In the genomic region with DNA sequence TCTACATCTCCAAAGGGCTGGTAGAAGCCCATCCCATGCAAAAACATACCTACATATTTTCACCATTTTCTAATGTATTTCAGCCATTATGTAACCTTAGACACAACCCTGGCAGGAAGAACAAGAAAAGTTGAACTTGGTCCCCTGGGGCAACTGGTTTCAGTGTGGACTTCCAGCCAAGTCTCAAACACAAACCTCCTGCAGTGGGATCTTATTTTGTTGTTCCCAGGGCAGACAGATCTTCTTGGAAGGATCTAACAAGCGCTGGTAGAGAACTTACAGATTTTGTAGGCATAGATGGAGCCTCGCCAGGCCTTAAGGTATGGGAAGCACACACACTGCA, we compare ENCODE assay signal across 25 cellular contexts.
DNase-seq lines count a peak whose midpoint lies in the region; ATAC-seq and TF ChIP-seq lines count a peak whose summit lies in the region.
"Had no signal": no experiment of that assay in that cellular context is flagged by ENCODE, and none has a peak within 500 bp of the region (broad histone marks: within the 10 kb centered on the region; RNA-seq: fewer than 3 reads in every experiment).

No MANE protein-coding gene starts in this region.

- DNase-seq in activated effector memory CD4-positive, alpha-beta T cell treated with anti-CD3 and anti-CD28 coated beads, Interleukin-2, amount 50 U/mL, for 16 hours, result peak; percentile 1
- no peak for DNase-seq in activated effector memory CD4-positive, alpha-beta T cell treated with Interleukin-2 at 50 U/mL for 16 hours
- DNase-seq in ELF-1 (ENCODE audit: low read depth, low spot score), result peak; percentile 17
- DNase-seq in left lobe of liver (ENCODE audit: low spot score), result peak; percentile 73
- DNase-seq in type B pancreatic cell (ENCODE audit: extremely low spot score, unreplicated experiment), result no peak
- DNase-seq in NCI-H345 treated with DMSO at 0.1 percent for 48 hours (lab: John Stamatoyannopoulos, UW; ENCODE audit: unreplicated experiment), result no peak
- DNase-seq in foreskin fibroblast, result no peak
- DNase-seq: CD4-positive, CD25-positive, alpha-beta regulatory T cell; DMS153; GDM1; HFFc6; Kasumi-1; NCI-H1105; NCI-H1436 treated with DMSO at 0.1 percent for 48 hours; NCI-H1930; NCI-H2107; NCI-H446; NCI-H524 treated with DMSO at 0.1 percent for 48 hours; NCI-H774; SIG-M5 had no signal

- H3K36me3 Mint-ChIP-seq in type B pancreatic cell, result peaks cover 10% of the 10 kb centered on the region

- H3K4me1 Mint-ChIP-seq in type B pancreatic cell (ENCODE audit: unreplicated experiment), result peaks cover 8% of the 10 kb centered on the region
- H3K4me1 Mint-ChIP-seq: B cell; CD4-positive, CD25-positive, alpha-beta regulatory T cell had no signal

- H3K4me3 ChIP-seq in foreskin fibroblast (ENCODE audit: low read depth in 1 of 2, low read length in 2 of 2), result no peak overlapping the region
- H3K4me3 ChIP-seq: GM12878, GM23338, HAP-1, K562 had no signal

- H3K27me3 Mint-ChIP-seq in type B pancreatic cell, result no peaks in the 10 kb centered on the region
- H3K27me3 Mint-ChIP-seq: B cell; CD4-positive, CD25-positive, alpha-beta regulatory T cell had no signal

- H3K27ac Mint-ChIP-seq in type B pancreatic cell, result peak overlapping the region; percentile 97
- H3K27ac Mint-ChIP-seq: B cell; CD4-positive, CD25-positive, alpha-beta regulatory T cell; GM23338; HFFc6 had no signal

- peaks cover 5% of the 10 kb centered on the region for H3K9me3 Mint-ChIP-seq in type B pancreatic cell

- peak overlapping the region; percentile 31 for H3K4me3 Mint-ChIP-seq in type B pancreatic cell
- H3K4me3 Mint-ChIP-seq: B cell; CD4-positive, CD25-positive, alpha-beta regulatory T cell; GM23338; HFFc6 had no signal

- TF ChIP-seq CTCF in type B pancreatic cell (conservative IDR thresholded peaks at IDR 0.05), result no peak
- no peak for TF ChIP-seq CTCF in foreskin fibroblast (IDR thresholded peaks at IDR 0.05; ENCODE audit: low read depth, low read length)

- ATAC-seq in left lobe of liver, result peak; percentile 67
- ATAC-seq: GM12878, K562 had no signal

Comparison
In these comparisons a context has a peak if more than half of its experiments do, and no peak if none do; other contexts are left out.
1. DNase-seq: peak in activated effector memory CD4-positive, alpha-beta T cell treated with anti-CD3 and anti-CD28 coated beads, Interleukin-2, amount 50 U/mL, for 16 hours (single experiment), ELF-1 (single experiment) and left lobe of liver (single experiment); none in activated effector memory CD4-positive, alpha-beta T cell treated with Interleukin-2 at 50 U/mL for 16 hours (single experiment), type B pancreatic cell (single experiment), NCI-H345 treated with DMSO at 0.1 percent for 48 hours (single experiment) and foreskin fibroblast (0 of 2).